Comparison of ENCODE assay signal across 21 cellular contexts in the genomic region with DNA sequence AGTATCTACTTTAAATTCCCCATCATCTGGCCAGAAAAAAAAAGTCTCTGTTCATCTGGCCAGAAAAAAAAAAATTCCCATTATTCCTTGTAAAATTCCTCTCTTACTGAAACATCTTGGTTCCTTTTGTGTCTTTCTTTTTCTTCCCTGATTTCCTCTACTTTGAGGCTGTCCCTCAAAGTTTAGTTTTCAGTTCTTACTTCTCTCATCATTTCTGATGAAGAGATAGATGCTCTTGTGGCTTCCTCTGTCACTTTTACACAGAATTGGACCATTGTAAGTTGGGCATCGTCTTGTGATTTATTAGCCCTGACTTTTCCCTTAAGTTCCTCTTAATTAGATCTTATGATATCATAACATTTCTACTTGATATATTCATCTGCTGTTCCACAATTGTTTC. TPM values are rescaled to one million over a fixed set of nuclear protein-coding genes. Genes with fewer than 3 reads are reported as not detected.
A peak's percentile ranks its signal among the peaks of the same experiment; 100 is the strongest.
DNase-seq lines count a peak whose midpoint lies in the region; ATAC-seq and TF ChIP-seq lines count a peak whose summit lies in the region.
"Had no signal": no experiment of that assay in that cellular context is flagged by ENCODE, and none has a peak within 500 bp of the region (broad histone marks: within the 10 kb centered on the region; RNA-seq: fewer than 3 reads in every experiment).

No MANE protein-coding gene starts in this region.

- H3K27me3 Mint-ChIP-seq in activated naive CD4-positive, alpha-beta T cell treated with anti-CD3 and anti-CD28 coated beads, Interleukin-2, amount 50 U/mL, for 24 hours: no peaks in the 10 kb centered on the region
- no peaks in the 10 kb centered on the region for H3K27me3 Mint-ChIP-seq in T-helper 17 cell
- no peaks in the 10 kb centered on the region for H3K27me3 Mint-ChIP-seq in central memory CD8-positive, alpha-beta T cell
- H3K27me3 Mint-ChIP-seq: naive B cell had no signal

- H3K9me3 ChIP-seq in T-helper 17 cell (ENCODE audit: control insufficient read depth, low read length, poor library complexity, severe bottlenecking) (no peaks in the 10 kb centered on the region), suprapubic skin (no peaks in the 10 kb centered on the region), tibial nerve (no peaks in the 10 kb centered on the region)
- H3K9me3 ChIP-seq: body of pancreas, pancreas, right lobe of liver, SJSA1, thyroid gland had no signal

- peak overlapping the region; percentile 43 for H3K4me3 Mint-ChIP-seq in activated naive CD4-positive, alpha-beta T cell treated with anti-CD3 and anti-CD28 coated beads, Interleukin-2, amount 50 U/mL, for 24 hours
- peak overlapping the region; percentile 81 for H3K4me3 Mint-ChIP-seq in T-helper 17 cell
- H3K4me3 Mint-ChIP-seq in central memory CD8-positive, alpha-beta T cell: peak overlapping the region; percentile 49
- H3K4me3 Mint-ChIP-seq: naive B cell had no signal

- H3K36me3 ChIP-seq in suprapubic skin: no peaks in the 10 kb centered on the region
- peaks cover 0 to 28% (median 0%) of the 10 kb centered on the region in 3 donors for H3K36me3 ChIP-seq in tibial nerve
- H3K36me3 ChIP-seq: pancreas, thyroid gland had no signal

- H3K27ac Mint-ChIP-seq in activated naive CD4-positive, alpha-beta T cell treated with anti-CD3 and anti-CD28 coated beads, Interleukin-2, amount 50 U/mL, for 24 hours: peak overlapping the region; percentile 60
- peak overlapping the region; percentile 85 for H3K27ac Mint-ChIP-seq in T-helper 17 cell
- H3K27ac Mint-ChIP-seq in central memory CD8-positive, alpha-beta T cell (ENCODE audit: low read depth): peak overlapping the region; percentile 89

- H3K4me1 ChIP-seq in suprapubic skin (peaks cover 5% of the 10 kb centered on the region), tibial nerve (peaks cover 0 to 15% (median 6%) of the 10 kb centered on the region in 4 donors)
- H3K4me1 ChIP-seq: thyroid gland had no signal

- peaks cover 14% of the 10 kb centered on the region for H3K36me3 Mint-ChIP-seq in activated naive CD4-positive, alpha-beta T cell treated with anti-CD3 and anti-CD28 coated beads, Interleukin-2, amount 50 U/mL, for 24 hours
- peaks cover 5% of the 10 kb centered on the region for H3K36me3 Mint-ChIP-seq in T-helper 17 cell (ENCODE audit: low read depth)
- peaks cover 23% of the 10 kb centered on the region for H3K36me3 Mint-ChIP-seq in central memory CD8-positive, alpha-beta T cell (ENCODE audit: insufficient read depth)

- in situ Hi-C loops in KBM-7 (cut with MboI; ENCODE audit: low pct_unique_long_range_greater_than_20kb, low sequenced_read_pairs): no loop called here

- TF ChIP-seq CTCF in suprapubic skin (IDR thresholded peaks at IDR 0.05): no peak
- no peak for TF ChIP-seq CTCF in tibial nerve (IDR thresholded peaks at IDR 0.05)

- peaks cover 78% of the 10 kb centered on the region for H3K4me1 Mint-ChIP-seq in activated naive CD4-positive, alpha-beta T cell treated with anti-CD3 and anti-CD28 coated beads, Interleukin-2, amount 50 U/mL, for 24 hours
- peaks cover 48% of the 10 kb centered on the region for H3K4me1 Mint-ChIP-seq in T-helper 17 cell
- peaks cover 60% of the 10 kb centered on the region for H3K4me1 Mint-ChIP-seq in central memory CD8-positive, alpha-beta T cell

- no peak for DNase-seq in activated naive CD4-positive, alpha-beta T cell treated with anti-CD3 and anti-CD28 coated beads, Interleukin-2, amount 50 U/mL, for 16 hours
- DNase-seq in T-helper 17 cell: no peak
- DNase-seq in central memory CD8-positive, alpha-beta T cell (ENCODE audit: low spot score in 2 of 2): no peak
- DNase-seq in suprapubic skin (ENCODE audit: low spot score in 2 of 2): no peak
- no peak for DNase-seq in tibial nerve (ENCODE audit: low spot score in 2 of 2)
- DNase-seq in KBM-7: no peak
- DNase-seq: activated CD4-positive, CD25-positive, alpha-beta regulatory T cell; activated CD8-positive, alpha-beta memory T cell treated with anti-CD3 and anti-CD28 coated beads, Interleukin-2, amount 50 U/mL, for 4 hours; body of pancreas; naive B cell; NCI-H1930; NCI-H345; NCI-H82; pancreas; right lobe of liver; T1000; thyroid gland had no signal

- TF ChIP-seq POLR2A in suprapubic skin (IDR thresholded peaks at IDR 0.05): no peak
- TF ChIP-seq POLR2A in tibial nerve (IDR thresholded peaks at IDR 0.05): no peak

- H3K27ac ChIP-seq in suprapubic skin (no peak overlapping the region), tibial nerve (no peak overlapping the region)
- H3K27ac ChIP-seq: body of pancreas, KMS-11, pancreas, right lobe of liver, SJSA1, thyroid gland had no signal

- TF ChIP-seq EP300 in suprapubic skin (IDR thresholded peaks at IDR 0.05) (no peak), tibial nerve (IDR thresholded peaks at IDR 0.05) (no peak)

- no peak for ATAC-seq in T-helper 17 cell
- no peak for ATAC-seq in central memory CD8-positive, alpha-beta T cell (replicated peaks; ENCODE audit: extremely low read depth, poor library complexity, severe bottlenecking)
- ATAC-seq in GM21367 (IDR thresholded peaks at IDR 0.05; ENCODE audit: unreplicated experiment): no peak
- ATAC-seq: body of pancreas, pancreas, right lobe of liver had no signal

- WGBS in suprapubic skin: 48% methylated on average over 1 of the region's 1 CpG
- WGBS in tibial nerve, 2 donors: 26 to 30% methylated on average over 1 of the region's 1 CpG

- H3K27me3 ChIP-seq in suprapubic skin (no peaks in the 10 kb centered on the region), tibial nerve (no peaks in the 10 kb centered on the region)
- H3K27me3 ChIP-seq: body of pancreas, pancreas, right lobe of liver, SJSA1, thyroid gland had no signal

- H3K4me3 ChIP-seq in suprapubic skin: no peak overlapping the region
- H3K4me3 ChIP-seq in tibial nerve: no peak overlapping the region
- H3K4me3 ChIP-seq: body of pancreas, pancreas, right lobe of liver, SJSA1, thyroid gland had no signal

- H3K9me3 Mint-ChIP-seq in activated naive CD4-positive, alpha-beta T cell treated with anti-CD3 and anti-CD28 coated beads, Interleukin-2, amount 50 U/mL, for 24 hours: no peaks in the 10 kb centered on the region
- H3K9me3 Mint-ChIP-seq in central memory CD8-positive, alpha-beta T cell: no peaks in the 10 kb centered on the region

RNA-seq across cellular contexts. Expression of a gene that starts 6.5 kb away (rescaled TPM):
- total RNA-seq in T-helper 17 cell (10 to 100 TPM; 35.4 to 38.7 TPM), suprapubic skin (10 to 100 TPM; 13.7 to 39.9 (median 23.1) TPM), tibial nerve (10 to 100 TPM; 12.3 to 14.2 (median 12.6) TPM)
